Comparison of ENCODE assay signal across 17 cellular contexts in the genomic region with DNA sequence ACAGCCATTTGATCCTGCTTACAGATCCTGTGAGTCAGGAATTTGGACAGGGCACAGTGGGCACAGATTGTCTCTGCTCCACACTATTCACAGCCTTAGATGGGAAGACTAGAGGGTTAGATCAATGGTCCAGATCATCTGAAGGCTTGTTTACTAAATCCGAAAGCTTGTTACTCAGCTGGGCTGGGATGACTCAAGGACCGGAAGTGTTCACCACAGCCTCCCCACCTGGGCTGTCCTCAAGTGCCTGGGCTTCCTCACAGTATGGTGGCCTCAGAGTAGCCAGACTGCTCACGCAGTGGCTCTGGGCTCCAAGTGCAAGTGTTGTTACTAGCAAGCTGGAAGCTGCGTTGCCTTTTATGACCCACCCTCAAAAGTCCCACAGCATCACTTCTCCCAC.
DNase-seq lines count a peak whose midpoint lies in the region; ATAC-seq and TF ChIP-seq lines count a peak whose summit lies in the region.
"Had no signal": no experiment of that assay in that cellular context is flagged by ENCODE, and none has a peak within 500 bp of the region (broad histone marks: within the 10 kb centered on the region; RNA-seq: fewer than 3 reads in every experiment).

No MANE protein-coding gene starts in this region.

- H3K27ac Mint-ChIP-seq in activated CD4-positive, alpha-beta memory T cell treated with anti-CD3 and anti-CD28 coated beads for 36 hours = no peak overlapping the region
- no peak overlapping the region for H3K27ac Mint-ChIP-seq in activated CD4-positive, alpha-beta memory T cell treated with anti-CD3 and anti-CD28 coated beads, Interleukin-2, amount 10 ng/mL, durations not matched to agents 7 days and 5 days
- no peak overlapping the region for H3K27ac Mint-ChIP-seq in activated T-helper 17 cell treated with anti-CD3 and anti-CD28 coated beads, Interleukin-2, amount 50 U/mL, for 72 hours
- H3K27ac Mint-ChIP-seq: T-helper 1 cell treated with Interleukin-12 subunit alpha and Interleukin-12 subunit beta and Interleukin-4 antibody, amounts not matched to agents 30 μg/mL and 1 μg/mL, for 36 hours had no signal

- intact Hi-C loops in activated CD4-positive, alpha-beta memory T cell treated with anti-CD3 and anti-CD28 coated beads for 36 hours (cut with micrococcal nuclease) = no loop called here
- intact Hi-C loops in Right ventricle myocardium superior (cut with DNase I) = no loop called here

- no peak overlapping the region for H3K4me3 Mint-ChIP-seq in activated CD4-positive, alpha-beta memory T cell treated with anti-CD3 and anti-CD28 coated beads for 36 hours
- H3K4me3 Mint-ChIP-seq in activated CD4-positive, alpha-beta memory T cell treated with anti-CD3 and anti-CD28 coated beads, Interleukin-2, amount 10 ng/mL, durations not matched to agents 7 days and 5 days = no peak overlapping the region
- H3K4me3 Mint-ChIP-seq in activated T-helper 17 cell treated with anti-CD3 and anti-CD28 coated beads, Interleukin-2, amount 50 U/mL, for 72 hours = no peak overlapping the region
- H3K4me3 Mint-ChIP-seq: H9; T-helper 1 cell treated with Interleukin-12 subunit alpha and Interleukin-12 subunit beta and Interleukin-4 antibody, amounts not matched to agents 30 μg/mL and 1 μg/mL, for 36 hours had no signal

- H3K36me3 Mint-ChIP-seq in activated CD4-positive, alpha-beta memory T cell treated with anti-CD3 and anti-CD28 coated beads for 36 hours = no peaks in the 10 kb centered on the region
- H3K36me3 Mint-ChIP-seq in activated CD4-positive, alpha-beta memory T cell treated with anti-CD3 and anti-CD28 coated beads, Interleukin-2, amount 10 ng/mL, durations not matched to agents 7 days and 5 days (ENCODE audit: low read depth) = no peaks in the 10 kb centered on the region
- no peaks in the 10 kb centered on the region for H3K36me3 Mint-ChIP-seq in activated T-helper 17 cell treated with anti-CD3 and anti-CD28 coated beads, Interleukin-2, amount 50 U/mL, for 72 hours (ENCODE audit: low read depth)

- peak; percentile 31 for DNase-seq in activated CD4-positive, alpha-beta memory T cell treated with anti-CD3 and anti-CD28 coated beads for 36 hours
- no peak for DNase-seq in activated CD4-positive, alpha-beta memory T cell treated with anti-CD3 and anti-CD28 coated beads, Interleukin-2, amount 10 ng/mL, durations not matched to agents 7 days and 5 days
- DNase-seq in GM12864 (ENCODE audit: low read depth) = peak; percentile 10
- DNase-seq in HT1080 (ENCODE audit: low read depth) = peak; percentile 56
- DNase-seq in Right ventricle myocardium superior = no peak
- DNase-seq in NCI-H446 (lab: John Stamatoyannopoulos, UW) = no peak
- DNase-seq: C1 segment of cervical spinal cord, H9, NCI-H1436, NCI-H2029 treated with DMSO at 0.1 percent for 48 hours, NCI-H2171 treated with DMSO at 0.1 percent for 48 hours, NCI-H510A, NCI-H82, Peyer's patch had no signal

- TF ChIP-seq CTCF in GM12864 (IDR thresholded peaks at IDR 0.05; ENCODE audit: low read depth, low read length, missing control alignments) = no peak

- peak; percentile 88 for ATAC-seq in activated T-helper 17 cell treated with anti-CD3 and anti-CD28 coated beads, Interleukin-2, amount 50 U/mL, for 72 hours (replicated peaks)
- ATAC-seq in GM21360 (IDR thresholded peaks at IDR 0.05; ENCODE audit: unreplicated experiment) (no peak), Right ventricle myocardium superior (ENCODE audit: poor library complexity) (no peak)

- H3K27me3 Mint-ChIP-seq in activated CD4-positive, alpha-beta memory T cell treated with anti-CD3 and anti-CD28 coated beads for 36 hours = no peaks in the 10 kb centered on the region
- H3K27me3 Mint-ChIP-seq in activated CD4-positive, alpha-beta memory T cell treated with anti-CD3 and anti-CD28 coated beads, Interleukin-2, amount 10 ng/mL, durations not matched to agents 7 days and 5 days = no peaks in the 10 kb centered on the region
- peaks cover 7% of the 10 kb centered on the region for H3K27me3 Mint-ChIP-seq in activated T-helper 17 cell treated with anti-CD3 and anti-CD28 coated beads, Interleukin-2, amount 50 U/mL, for 72 hours

- POLR2A ChIA-PET in activated CD4-positive, alpha-beta memory T cell treated with anti-CD3 and anti-CD28 coated beads for 36 hours (lab: Charles Lee) = no interaction called here
- POLR2A ChIA-PET in activated CD4-positive, alpha-beta memory T cell treated with anti-CD3 and anti-CD28 coated beads, Interleukin-2, amount 10 ng/mL, durations not matched to agents 7 days and 5 days (lab: Charles Lee) = no interaction called here

- no peak overlapping the region for H3K4me3 ChIP-seq in GM12864 (ENCODE audit: low read depth, low read length)
- H3K4me3 ChIP-seq: Peyer's patch had no signal

- no peaks in the 10 kb centered on the region for H3K9me3 Mint-ChIP-seq in activated CD4-positive, alpha-beta memory T cell treated with anti-CD3 and anti-CD28 coated beads for 36 hours
- H3K9me3 Mint-ChIP-seq in activated CD4-positive, alpha-beta memory T cell treated with anti-CD3 and anti-CD28 coated beads, Interleukin-2, amount 10 ng/mL, durations not matched to agents 7 days and 5 days = no peaks in the 10 kb centered on the region
- H3K9me3 Mint-ChIP-seq in activated T-helper 17 cell treated with anti-CD3 and anti-CD28 coated beads, Interleukin-2, amount 50 U/mL, for 72 hours = no peaks in the 10 kb centered on the region
- H3K9me3 Mint-ChIP-seq: H9; T-helper 1 cell treated with Interleukin-12 subunit alpha and Interleukin-12 subunit beta and Interleukin-4 antibody, amounts not matched to agents 30 μg/mL and 1 μg/mL, for 36 hours had no signal

- no peaks in the 10 kb centered on the region for H3K4me1 Mint-ChIP-seq in activated CD4-positive, alpha-beta memory T cell treated with anti-CD3 and anti-CD28 coated beads for 36 hours (ENCODE audit: low read depth)
- H3K4me1 Mint-ChIP-seq in activated CD4-positive, alpha-beta memory T cell treated with anti-CD3 and anti-CD28 coated beads, Interleukin-2, amount 10 ng/mL, durations not matched to agents 7 days and 5 days = no peaks in the 10 kb centered on the region
- no peaks in the 10 kb centered on the region for H3K4me1 Mint-ChIP-seq in activated T-helper 17 cell treated with anti-CD3 and anti-CD28 coated beads, Interleukin-2, amount 50 U/mL, for 72 hours

- CTCF ChIA-PET in activated CD4-positive, alpha-beta memory T cell treated with anti-CD3 and anti-CD28 coated beads for 36 hours (lab: Charles Lee) = no interaction called here
- CTCF ChIA-PET in activated CD4-positive, alpha-beta memory T cell treated with anti-CD3 and anti-CD28 coated beads, Interleukin-2, amount 10 ng/mL, durations not matched to agents 7 days and 5 days (lab: Charles Lee) = no interaction called here

Comparison
In these comparisons a context has a peak if more than half of its experiments do, and no peak if none do; other contexts are left out.
1. DNase-seq: peak in activated CD4-positive, alpha-beta memory T cell treated with anti-CD3 and anti-CD28 coated beads for 36 hours (single experiment), GM12864 (single experiment) and HT1080 (single experiment); none in activated CD4-positive, alpha-beta memory T cell treated with anti-CD3 and anti-CD28 coated beads, Interleukin-2, amount 10 ng/mL, durations not matched to agents 7 days and 5 days (single experiment), Right ventricle myocardium superior (single experiment) and NCI-H446 (0 of 2).